ENCODE assay signal across 15 cellular contexts in the genomic region with DNA sequence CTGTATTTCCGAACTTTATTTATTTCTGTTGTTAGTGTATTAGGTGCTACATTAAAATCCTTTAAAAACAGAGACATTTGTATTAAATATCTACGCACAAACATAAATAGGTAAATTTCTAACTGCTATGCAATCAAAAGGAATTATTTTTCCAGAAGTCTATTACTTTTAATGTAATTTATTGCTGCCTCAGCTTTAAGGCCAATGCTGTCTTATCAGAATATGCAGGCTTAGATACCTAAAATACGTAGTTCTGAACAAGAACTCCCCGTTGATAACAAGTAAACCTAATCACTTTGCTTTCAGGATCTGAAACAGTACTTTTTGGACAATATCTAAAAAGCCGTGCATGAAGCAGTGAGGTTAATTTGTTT. TPM values are rescaled to one million over a fixed set of nuclear protein-coding genes. Genes with fewer than 3 reads are reported as not detected.
"Had no signal": no experiment of that assay in that cellular context is flagged by ENCODE, and none has a peak within 500 bp of the region (broad histone marks: within the 10 kb centered on the region; RNA-seq: fewer than 3 reads in every experiment).

No MANE protein-coding gene starts in this region.

- H3K27ac Mint-ChIP-seq: activated CD4-positive, alpha-beta T cell treated with anti-CD3 and anti-CD28 coated beads, Interleukin-2, amount 10 ng/mL, durations not matched to agents 24 days and 14 days; activated CD8-positive, alpha-beta T cell treated with anti-CD3 and anti-CD28 coated beads, Interleukin-2, amount 10 ng/mL, durations not matched to agents 7 days and 5 days; activated naive CD4-positive, alpha-beta T cell treated with anti-CD3 and anti-CD28 coated beads, Interleukin-2, amount 50 U/mL, for 72 hours; natural killer cell; T-helper 2 cell treated with Interferon-gamma antibody and Interleukin-4, amounts not matched to agents 5 μg/mL and 100 μg/mL, for 36 hours had no signal

- H3K9me3 Mint-ChIP-seq: T-helper 2 cell treated with Interferon-gamma antibody and Interleukin-4, amounts not matched to agents 5 μg/mL and 100 μg/mL, for 36 hours had no signal

- FAIRE-seq: kidney had no signal

- H3K27ac ChIP-seq: left lung, ovary, thoracic aorta had no signal

- ATAC-seq: left lung, natural killer cell had no signal

- DNase-seq: activated CD4-positive, alpha-beta T cell treated with anti-CD3 and anti-CD28 coated beads, Interleukin-2, amount 10 ng/mL, durations not matched to agents 24 days and 14 days; activated CD4-positive, CD25-positive, alpha-beta regulatory T cell; activated CD8-positive, alpha-beta memory T cell treated with anti-CD3 and anti-CD28 coated beads, Interleukin-2, amount 50 U/mL, for 4 hours; activated CD8-positive, alpha-beta T cell treated with anti-CD3 and anti-CD28 coated beads, Interleukin-2, amount 10 ng/mL, durations not matched to agents 7 days and 5 days; activated effector memory CD4-positive, alpha-beta T cell treated with anti-CD3 and anti-CD28 coated beads, Interleukin-2, amount 50 U/mL, for 16 hours; amniotic stem cell; cerebellar nuclear complex; effector memory CD4-positive, alpha-beta T cell; natural killer cell; ovary had no signal

- H3K36me3 ChIP-seq: left lung, ovary, thoracic aorta had no signal

- H3K4me3 Mint-ChIP-seq: activated CD4-positive, alpha-beta T cell treated with anti-CD3 and anti-CD28 coated beads, Interleukin-2, amount 10 ng/mL, durations not matched to agents 24 days and 14 days; activated CD8-positive, alpha-beta T cell treated with anti-CD3 and anti-CD28 coated beads, Interleukin-2, amount 10 ng/mL, durations not matched to agents 7 days and 5 days; natural killer cell; T-helper 2 cell treated with Interferon-gamma antibody and Interleukin-4, amounts not matched to agents 5 μg/mL and 100 μg/mL, for 36 hours had no signal

- H3K4me1 Mint-ChIP-seq: natural killer cell had no signal

- H3K4me1 ChIP-seq: left lung had no signal

- H3K9me3 ChIP-seq: ovary had no signal

- H3K4me3 ChIP-seq: left lung, ovary, thoracic aorta had no signal

- H3K27me3 ChIP-seq: ovary had no signal

RNA-seq across cellular contexts. Expression of a gene that starts 33.3 kb away (rescaled TPM):
- total RNA-seq: activated CD4-positive, alpha-beta T cell treated with anti-CD3 and anti-CD28 coated beads, Interleukin-2, amount 10 ng/mL, durations not matched to agents 24 days and 14 days; activated CD8-positive, alpha-beta T cell treated with anti-CD3 and anti-CD28 coated beads, Interleukin-2, amount 10 ng/mL, durations not matched to agents 7 days and 5 days; activated naive CD4-positive, alpha-beta T cell treated with anti-CD3 and anti-CD28 coated beads, Interleukin-2, amount 50 U/mL, for 72 hours; natural killer cell had no signal
